26 cellular contexts compared by ENCODE assay signal in genomic region chr10:75654171-75654772, GRCh38.
A peak's percentile ranks its signal among the peaks of the same experiment; 100 is the strongest.
DNase-seq lines count a peak whose midpoint lies in the region; ATAC-seq, FAIRE-seq and TF ChIP-seq lines count a peak whose summit lies in the region.
"Had no signal": no experiment of that assay in that cellular context is flagged by ENCODE, and none has a peak within 500 bp of the region (broad histone marks: within the 10 kb centered on the region; RNA-seq: fewer than 3 reads in every experiment).

No MANE protein-coding gene starts in this region.

- POLR2A ChIA-PET in HCT116 (lab: Charles Lee): no interaction called here

- H2AFZ ChIP-seq in HCT116 (ENCODE audit: low read depth, low read length, poor library complexity, severe bottlenecking) (no peak overlapping the region), astrocyte (ENCODE audit: low read depth, low read length) (no peak overlapping the region)

- no peak overlapping the region for H3K27ac Mint-ChIP-seq in astrocyte (ENCODE audit: unreplicated experiment)
- H3K27ac Mint-ChIP-seq: activated CD4-positive, alpha-beta T cell treated with anti-CD3 and anti-CD28 coated beads, Interleukin-2, amount 10 ng/mL, durations not matched to agents 7 days and 5 days; CD8-positive, alpha-beta memory T cell; nephron progenitor cell; stimulated activated naive CD8-positive, alpha-beta T cell treated with anti-CD3 and anti-CD28 coated beads, Interleukin-15, Interleukin-2, amounts not matched to agents 100 ng/mL and 50 ng/mL, for 24 hours had no signal

- H3K27me3 ChIP-seq in HCT116 (ENCODE audit: insufficient read depth, low read length) (0 out of 2 replicates have a peak, but pooled peaks cover 3% of the 10 kb centered on the region), astrocyte (ENCODE audit: insufficient read depth, low read length) (peaks cover 11% of the 10 kb centered on the region), subcutaneous abdominal adipose tissue (ENCODE audit: control insufficient read depth in 5 of 5, insufficient read depth in 4 of 5, low read length in 5 of 5) (no peaks in the 10 kb centered on the region)
- H3K27me3 ChIP-seq: tibial artery had no signal

- H3K4me1 ChIP-seq in HCT116 (ENCODE audit: control insufficient read depth in 1 of 2, insufficient read depth in 2 of 2, low read length in 2 of 2) (peaks cover 0 to 10% of the 10 kb centered on the region in 2 experiments; a peak in 1 of 4 replicates), astrocyte (ENCODE audit: insufficient read depth, low read length) (peaks cover 9% of the 10 kb centered on the region), subcutaneous abdominal adipose tissue (ENCODE audit: control insufficient read depth in 5 of 5, insufficient read depth in 5 of 5, low read length in 5 of 5) (peaks cover 5 to 70% (median 60%) of the 10 kb centered on the region in 5 donors)

- no peaks in the 10 kb centered on the region for H3K36me3 Mint-ChIP-seq in astrocyte (ENCODE audit: low read depth, unreplicated experiment)
- H3K36me3 Mint-ChIP-seq: CD8-positive, alpha-beta memory T cell had no signal

- intact Hi-C loops in HCT116 (cut with micrococcal nuclease): no loop called here

- peaks cover 16% of the 10 kb centered on the region for H3K27me3 Mint-ChIP-seq in astrocyte (ENCODE audit: low read depth, unreplicated experiment)
- H3K27me3 Mint-ChIP-seq: activated CD4-positive, alpha-beta T cell treated with anti-CD3 and anti-CD28 coated beads, Interleukin-2, amount 10 ng/mL, durations not matched to agents 7 days and 5 days had no signal

- no peak for ATAC-seq in HCT116

- RAD21 ChIA-PET in HCT116 (lab: Charles Lee; ENCODE audit: low non-redundant PET in 1 of 2, low total read pairs in 2 of 2, uncharacterized antibody in 2 of 2, unreplicated experiment in 2 of 2): no interaction called here

- no peak overlapping the region for H3K4me3 ChIP-seq in HCT116 (replicated peaks in 1 of 2; ENCODE audit: low read depth in 1 of 2, low read length in 2 of 2)
- H3K4me3 ChIP-seq in astrocyte (ENCODE audit: insufficient read depth, low read depth, low read length): no peak overlapping the region
- H3K4me3 ChIP-seq in subcutaneous abdominal adipose tissue (ENCODE audit: low read depth in 1 of 5, low read length in 5 of 5): no peak overlapping the region
- H3K4me3 ChIP-seq: tibial artery had no signal

- peaks cover 12% of the 10 kb centered on the region for H3K4me1 Mint-ChIP-seq in astrocyte (ENCODE audit: low read depth, unreplicated experiment)
- H3K4me1 Mint-ChIP-seq: activated CD4-positive, alpha-beta T cell treated with anti-CD3 and anti-CD28 coated beads, Interleukin-2, amount 10 ng/mL, durations not matched to agents 7 days and 5 days; CD8-positive, alpha-beta memory T cell had no signal

- CTCF ChIA-PET in HCT116 (lab: Charles Lee): no interaction called here

- H3K4me3 Mint-ChIP-seq in astrocyte (ENCODE audit: unreplicated experiment): no peak overlapping the region
- H3K4me3 Mint-ChIP-seq: activated CD4-positive, alpha-beta T cell treated with anti-CD3 and anti-CD28 coated beads, Interleukin-2, amount 10 ng/mL, durations not matched to agents 7 days and 5 days; CD8-positive, alpha-beta memory T cell; nephron progenitor cell; stimulated activated naive CD8-positive, alpha-beta T cell treated with anti-CD3 and anti-CD28 coated beads, Interleukin-15, Interleukin-2, amounts not matched to agents 100 ng/mL and 50 ng/mL, for 24 hours had no signal

- H3K9ac ChIP-seq in HCT116 (ENCODE audit: low read length): no peak overlapping the region
- no peak overlapping the region for H3K9ac ChIP-seq in astrocyte (ENCODE audit: low read length)
- peak overlapping the region in 1 of 5 donors; percentile 37 for H3K9ac ChIP-seq in subcutaneous abdominal adipose tissue (ENCODE audit: low read length in 5 of 5)

- FAIRE-seq in astrocyte (lab: Jason Lieb, UNC): peak; percentile 37
- FAIRE-seq in frontal cortex (lab: Jason Lieb, UNC): no peak
- FAIRE-seq: GM18507, islet of Langerhans had no signal

- H3K79me2 ChIP-seq in HCT116 (ENCODE audit: insufficient read depth, low read length) (no peaks in the 10 kb centered on the region), astrocyte (ENCODE audit: insufficient read depth, low read length) (no peaks in the 10 kb centered on the region)

- BruUV-seq in HCT116 (replicated peaks; lab: Mats Ljungman, UMichigan): no TSS peak

- DNase-seq in HCT116 (ENCODE audit: low read depth, low spot score) (no peak), astrocyte (ENCODE audit: low read depth) (peak; percentile 66), fibroblast of gingiva (ENCODE audit: low read depth) (peak; percentile 46), dedifferentiated amniotic fluid mesenchymal stem cell (ENCODE audit: extremely low spot score) (no peak), NCI-H82 (lab: John Stamatoyannopoulos, UW) (no peak), frontal cortex (ENCODE audit: low spot score in 2 of 2) (no peak)
- no peak for DNase-seq in central memory CD4-positive, alpha-beta T cell
- DNase-seq: activated CD4-positive, alpha-beta T cell treated with anti-CD3 and anti-CD28 coated beads, Interleukin-2, amount 10 ng/mL, durations not matched to agents 7 days and 5 days; activated naive CD4-positive, alpha-beta T cell; activated T-cell treated with anti-CD3 and anti-CD28 coated beads, Interleukin-2, amount 50 U/mL, for 48 hours; caudate nucleus; CD8-positive, alpha-beta memory T cell; DMS53; GF-D8; GOT3; NCI-H1694 treated with DMSO at 0.1 percent for 48 hours; NCI-H748 treated with DMSO at 0.1 percent for 48 hours; nephron progenitor cell; stimulated activated CD4-positive, alpha-beta T cell treated with anti-CD3 and anti-CD28 coated beads, Interleukin-15, amount 100 ng/mL, for 24 hours; tibial artery; WERI-Rb-1 had no signal

- H4K20me1 ChIP-seq in HCT116 (ENCODE audit: insufficient read depth) (no peaks in the 10 kb centered on the region), astrocyte (ENCODE audit: insufficient read depth, low read length) (no peaks in the 10 kb centered on the region)

- H3K9me2 ChIP-seq in HCT116 (ENCODE audit: insufficient read depth): no peaks in the 10 kb centered on the region

- H3K9me3 ChIP-seq in HCT116 (ENCODE audit: control insufficient read depth in 1 of 2, insufficient read depth in 1 of 2, low read depth in 1 of 2, low read length in 2 of 2) (no peaks in the 10 kb centered on the region), astrocyte (ENCODE audit: insufficient read depth, low read depth, low read length) (no peaks in the 10 kb centered on the region), subcutaneous abdominal adipose tissue (ENCODE audit: control insufficient read depth in 5 of 5, low read length in 5 of 5) (no peaks in the 10 kb centered on the region)
- H3K9me3 ChIP-seq: tibial artery had no signal

- H3K4me2 ChIP-seq in HCT116 (ENCODE audit: low read length) (peak overlapping the region; percentile 6; the same call in 1 of the 2 replicates), astrocyte (ENCODE audit: low read length) (peak overlapping the region; percentile 6)

- no peak for TF ChIP-seq POLR2A in HCT116 (IDR thresholded peaks at IDR 0.05; ENCODE audit: borderline replicate concordance, extremely low read depth, insufficient read depth, insufficient read length)

- no peak for TF ChIP-seq RAD21 in HCT116 (IDR thresholded peaks at IDR 0.05; ENCODE audit: low read depth)

- no peak for TF ChIP-seq CTCF in HCT116 (IDR thresholded peaks at IDR 0.05 in 2 of 3, conservative IDR thresholded peaks at IDR 0.05 in 1 of 3; ENCODE audit: borderline replicate concordance in 1 of 3, insufficient read depth in 1 of 3, low read depth in 2 of 3, low read length in 2 of 3)
- no peak for TF ChIP-seq CTCF in astrocyte (IDR thresholded peaks at IDR 0.05; ENCODE audit: insufficient read depth, low read depth, low read length)

- H3K9me3 Mint-ChIP-seq in astrocyte (ENCODE audit: unreplicated experiment): peaks cover 4% of the 10 kb centered on the region
- H3K9me3 Mint-ChIP-seq: activated CD4-positive, alpha-beta T cell treated with anti-CD3 and anti-CD28 coated beads, Interleukin-2, amount 10 ng/mL, durations not matched to agents 7 days and 5 days; stimulated activated naive CD8-positive, alpha-beta T cell treated with anti-CD3 and anti-CD28 coated beads, Interleukin-15, Interleukin-2, amounts not matched to agents 100 ng/mL and 50 ng/mL, for 24 hours had no signal

- H3K27ac ChIP-seq in HCT116 (ENCODE audit: low read depth, low read length): no peak overlapping the region
- H3K27ac ChIP-seq in astrocyte (ENCODE audit: low read depth, low read length): no peak overlapping the region
- H3K27ac ChIP-seq in subcutaneous abdominal adipose tissue (ENCODE audit: low read depth, low read length): peak overlapping the region; percentile 75
- H3K27ac ChIP-seq: epithelial cell of prostate, WERI-Rb-1 had no signal

- no peaks in the 10 kb centered on the region for H3K36me3 ChIP-seq in HCT116 (ENCODE audit: control insufficient read depth in 1 of 2, insufficient read depth in 2 of 2, low read length in 2 of 2)
- H3K36me3 ChIP-seq in astrocyte (ENCODE audit: insufficient read depth, low read length): no peaks in the 10 kb centered on the region
- H3K36me3 ChIP-seq in subcutaneous abdominal adipose tissue (ENCODE audit: control insufficient read depth in 5 of 5, insufficient read depth in 5 of 5, low read length in 5 of 5): no peaks in the 10 kb centered on the region
- H3K36me3 ChIP-seq: tibial artery, WERI-Rb-1 had no signal

TF ChIP-seq in HCT116, 20 proteins besides CTCF, POLR2A, EP300 and RAD21 (continues in another document):
- no peak for TF ChIP-seq EZH2phosphoT487 (IDR thresholded peaks at IDR 0.05; ENCODE audit: borderline replicate concordance)
- no peak for TF ChIP-seq FOSL1 (IDR thresholded peaks at IDR 0.05; ENCODE audit: low read depth)
- TF ChIP-seq SRF (IDR thresholded peaks at IDR 0.05; ENCODE audit: low read depth): no peak
- TF ChIP-seq EGR1 (IDR thresholded peaks at IDR 0.05; ENCODE audit: low read depth): no peak
- TF ChIP-seq SP1 (IDR thresholded peaks at IDR 0.05; ENCODE audit: low read depth): no peak
- no peak for TF ChIP-seq TCF7L2 (IDR thresholded peaks at IDR 0.05; ENCODE audit: borderline replicate concordance, extremely low read depth, insufficient read depth, insufficient read length)
- TF ChIP-seq SIN3A (IDR thresholded peaks at IDR 0.05; ENCODE audit: low read depth): no peak

Comparison
In these comparisons a context has a peak if more than half of its experiments do, and no peak if none do; other contexts are left out.
1. DNase-seq: peak in astrocyte (single experiment) and fibroblast of gingiva (single experiment); none in HCT116 (single experiment), dedifferentiated amniotic fluid mesenchymal stem cell (single experiment), central memory CD4-positive, alpha-beta T cell (single experiment), NCI-H82 (single experiment) and frontal cortex (0 of 2).